In the genomic region with DNA sequence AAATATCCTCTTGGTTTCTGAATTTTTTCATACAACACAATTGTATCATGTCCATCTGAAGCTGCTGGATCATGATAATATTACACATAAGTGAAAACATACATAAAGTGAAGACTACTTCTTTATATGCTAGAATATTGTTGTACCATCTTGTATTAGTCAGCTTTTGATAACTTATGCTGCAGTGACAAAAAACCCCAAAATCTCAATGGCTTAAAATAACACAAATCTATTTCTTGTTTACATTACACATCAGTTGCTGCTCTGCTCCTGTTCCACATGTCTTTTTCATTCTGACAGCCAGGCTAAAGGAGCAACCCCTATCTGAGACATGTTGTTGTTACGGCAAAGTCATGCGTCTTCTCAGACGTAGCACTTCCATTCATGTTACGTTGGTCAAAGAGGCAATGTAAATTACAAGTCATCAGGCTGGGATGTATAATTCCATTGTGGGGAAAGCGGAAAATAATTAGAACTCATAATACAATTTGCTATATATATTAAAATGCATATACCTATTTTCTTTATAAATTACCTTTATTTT, we compare ENCODE assay signal across 15 cellular contexts. TPM values are rescaled to one million over a fixed set of nuclear protein-coding genes. Genes with fewer than 3 reads are reported as not detected.
A peak's percentile ranks its signal among the peaks of the same experiment; 100 is the strongest.
DNase-seq lines count a peak whose midpoint lies in the region; ATAC-seq and TF ChIP-seq lines count a peak whose summit lies in the region.
"Had no signal": no experiment of that assay in that cellular context is flagged by ENCODE, and none has a peak within 500 bp of the region (broad histone marks: within the 10 kb centered on the region; RNA-seq: fewer than 3 reads in every experiment).

No MANE protein-coding gene starts in this region.

- H2AK5ac ChIP-seq in IMR-90 (ENCODE audit: low read depth, low read length) = peak overlapping the region; percentile 8; the same call in 1 of the 2 replicates

- no peak for DNase-seq in activated naive CD4-positive, alpha-beta T cell treated with anti-CD3 and anti-CD28 coated beads for 36 hours
- DNase-seq in IMR-90 (no peak), endodermal cell (peak; percentile 13), mesenteric fat pad (ENCODE audit: low spot score) (no peak)
- peak; percentile 12 for DNase-seq in stimulated activated CD8-positive, alpha-beta memory T cell treated with anti-CD3 and anti-CD28 coated beads, Interleukin-4, amount 100 ng/mL, for 48 hours
- no peak for DNase-seq in activated effector memory CD4-positive, alpha-beta T cell treated with Interleukin-2 at 50 U/mL for 16 hours
- DNase-seq: BE2C; Caco-2; CD8-positive, alpha-beta memory T cell; DMS53; HCEC 1CT; HFFc6 had no signal

- H3K4me1 ChIP-seq in IMR-90 (ENCODE audit: control insufficient read depth, insufficient read depth, low read length) (peaks cover 2% of the 10 kb centered on the region; the same call in 1 of the 2 replicates), endodermal cell (ENCODE audit: control insufficient read depth, insufficient read depth, low read length) (no peaks in the 10 kb centered on the region)
- H3K4me1 ChIP-seq: BE2C had no signal

- dilution Hi-C loops in IMR-90 (cut with HindIII; ENCODE audit: low sequenced_read_pairs, unreplicated experiment) = no loop called here

- H3K56ac ChIP-seq in IMR-90 (ENCODE audit: extremely low read depth, insufficient read depth, low read length) = no peak overlapping the region

- peak overlapping the region; percentile 23 for H2BK120ac ChIP-seq in IMR-90 (ENCODE audit: low read depth, low read length)

- 0 out of 2 replicates have a peak overlapping the region, but pooled peaks have one; percentile 4 for H3K23ac ChIP-seq in IMR-90 (ENCODE audit: low read depth, low read length)

- ATAC-seq in IMR-90 (ENCODE audit: low read depth) (no peak), HG03097 (IDR thresholded peaks at IDR 0.05; ENCODE audit: low FRiP score, unreplicated experiment) (no peak)
- ATAC-seq: A549 had no signal

- peaks cover 9% of the 10 kb centered on the region for H3K36me3 Mint-ChIP-seq in activated naive CD4-positive, alpha-beta T cell treated with anti-CD3 and anti-CD28 coated beads, Interleukin-2, amount 50 U/mL, for 24 hours
- peaks cover 25% of the 10 kb centered on the region for H3K36me3 Mint-ChIP-seq in activated naive CD4-positive, alpha-beta T cell treated with anti-CD3 and anti-CD28 coated beads for 36 hours (ENCODE audit: low read depth)
- peaks cover 29% of the 10 kb centered on the region for H3K36me3 Mint-ChIP-seq in endodermal cell (ENCODE audit: low read depth)

- no peak overlapping the region for H4K8ac ChIP-seq in IMR-90 (ENCODE audit: low read depth in 2 of 2, low read length in 2 of 2)

- H3K27ac ChIP-seq in IMR-90 (ENCODE audit: insufficient read depth, low read length) (no peak overlapping the region), endodermal cell (ENCODE audit: low read depth, low read length) (no peak overlapping the region)
- H3K27ac ChIP-seq: A549 had no signal

- H3K27ac Mint-ChIP-seq in activated naive CD4-positive, alpha-beta T cell treated with anti-CD3 and anti-CD28 coated beads, Interleukin-2, amount 50 U/mL, for 24 hours = peak overlapping the region; percentile 38
- H3K27ac Mint-ChIP-seq in activated naive CD4-positive, alpha-beta T cell treated with anti-CD3 and anti-CD28 coated beads for 36 hours = no peak overlapping the region
- no peak overlapping the region for H3K27ac Mint-ChIP-seq in endodermal cell

- H2BK20ac ChIP-seq in IMR-90 (ENCODE audit: low read depth, low read length) = peak overlapping the region; percentile 21; the same call in 1 of the 2 replicates

- H4K20me1 ChIP-seq in IMR-90 (ENCODE audit: insufficient read depth, low read length) = peaks cover 16% of the 10 kb centered on the region

- H3K27me3 ChIP-seq in IMR-90 (ENCODE audit: control insufficient read depth, insufficient read depth, low read length) (no peaks in the 10 kb centered on the region), endodermal cell (ENCODE audit: control insufficient read depth, insufficient read depth, low read length, poor library complexity, severe bottlenecking) (no peaks in the 10 kb centered on the region)
- H3K27me3 ChIP-seq: BE2C had no signal

- H3K36me3 ChIP-seq in IMR-90 (ENCODE audit: control insufficient read depth, insufficient read depth, low read length) (peaks cover 20% of the 10 kb centered on the region), endodermal cell (ENCODE audit: control insufficient read depth, insufficient read depth, low read length) (peaks cover 6% of the 10 kb centered on the region)
- H3K36me3 ChIP-seq: BE2C had no signal

- no peak overlapping the region for H2AK9ac ChIP-seq in IMR-90 (replicated peaks; ENCODE audit: low read depth, low read length, poor library complexity)

- POLR2A ChIA-PET in IMR-90 (lab: Charles Lee; ENCODE audit: unreplicated experiment) = no interaction called here

- CTCF ChIA-PET in activated naive CD4-positive, alpha-beta T cell treated with anti-CD3 and anti-CD28 coated beads for 36 hours (lab: Charles Lee) = interaction anchor here (0.6 to 1.8 kb wide), 3 partner anchors 9 to 31 kb away, joined by 3 to 6 read pairs (median 4); no protein-coding TSS in a partner anchor
- CTCF ChIA-PET in IMR-90 (lab: Yijun Ruan, JAX) = no interaction called here

- no peaks in the 10 kb centered on the region for H3K27me3 Mint-ChIP-seq in activated naive CD4-positive, alpha-beta T cell treated with anti-CD3 and anti-CD28 coated beads, Interleukin-2, amount 50 U/mL, for 24 hours
- H3K27me3 Mint-ChIP-seq in activated naive CD4-positive, alpha-beta T cell treated with anti-CD3 and anti-CD28 coated beads for 36 hours (ENCODE audit: low read depth) = no peaks in the 10 kb centered on the region
- no peaks in the 10 kb centered on the region for H3K27me3 Mint-ChIP-seq in endodermal cell (ENCODE audit: insufficient read depth)

- in situ Hi-C loops in IMR-90 (cut with MboI; ENCODE audit: low sequenced_read_pairs) = no loop called here

- intact Hi-C loops in activated naive CD4-positive, alpha-beta T cell treated with anti-CD3 and anti-CD28 coated beads for 36 hours (cut with micrococcal nuclease) = no loop called here
- intact Hi-C loops in IMR-90 (cut with micrococcal nuclease) = no loop called here

- no peak overlapping the region for H2AFZ ChIP-seq in IMR-90 (replicated peaks; ENCODE audit: low read length, poor library complexity)

- no peak for TF ChIP-seq POLR2A in IMR-90 (IDR thresholded peaks at IDR 0.05; ENCODE audit: low read depth, low read length)

- H3K9me1 ChIP-seq in IMR-90 (ENCODE audit: insufficient read depth, low read length) = no peaks in the 10 kb centered on the region

- no peak overlapping the region for H3K4me3 Mint-ChIP-seq in activated naive CD4-positive, alpha-beta T cell treated with anti-CD3 and anti-CD28 coated beads, Interleukin-2, amount 50 U/mL, for 24 hours
- H3K4me3 Mint-ChIP-seq in activated naive CD4-positive, alpha-beta T cell treated with anti-CD3 and anti-CD28 coated beads for 36 hours = no peak overlapping the region
- no peak overlapping the region for H3K4me3 Mint-ChIP-seq in endodermal cell
- H3K4me3 Mint-ChIP-seq: CD8-positive, alpha-beta memory T cell had no signal

- no peak overlapping the region for H2BK15ac ChIP-seq in IMR-90 (ENCODE audit: low read depth, low read length)

- no peak overlapping the region for H3K14ac ChIP-seq in IMR-90 (replicated peaks; ENCODE audit: low read depth, low read length)

- no TSS peak for BruUV-seq in IMR-90 (replicated peaks; lab: Mats Ljungman, UMichigan)

- WGBS in IMR-90 (ENCODE audit: extremely low coverage in 2 of 2, insufficient read length in 1 of 2), 2 experiments = no CpG with 5 or more reads among the region's 5 CpGs
- WGBS in endodermal cell (ENCODE audit: insufficient coverage in 1 of 2, insufficient read length in 1 of 2), 2 experiments = 95 to 100% methylated on average over 1 to 4 of the region's 5 CpGs

- H4K5ac ChIP-seq in IMR-90 (ENCODE audit: low read depth, low read length) = no peak overlapping the region

- H3K9me3 ChIP-seq in IMR-90 (ENCODE audit: control insufficient read depth, insufficient read depth, low read length) = no peaks in the 10 kb centered on the region
- H3K9me3 ChIP-seq in endodermal cell (ENCODE audit: control insufficient read depth, low read length) = no peaks in the 10 kb centered on the region
- H3K9me3 ChIP-seq: A549, BE2C, Caco-2 had no signal

- peaks cover 6 to 29% of the 10 kb centered on the region in 2 experiments for H3K79me1 ChIP-seq in IMR-90 (ENCODE audit: low read depth in 1 of 2, low read length in 2 of 2)

- no peak overlapping the region for H4K91ac ChIP-seq in IMR-90 (ENCODE audit: insufficient read depth, low read depth, low read length)

- TF ChIP-seq RAD21 in IMR-90 (IDR thresholded peaks at IDR 0.05; ENCODE audit: low read length) = no peak

- H3K4me3 ChIP-seq in IMR-90 (ENCODE audit: insufficient read depth, low read depth, low read length) = no peak overlapping the region
- H3K4me3 ChIP-seq in endodermal cell (ENCODE audit: low read length) = no peak overlapping the region
- H3K4me3 ChIP-seq: A549 had no signal

- no peak for TF ChIP-seq CTCF in IMR-90 (conservative IDR thresholded peaks at IDR 0.05; ENCODE audit: low read depth, low read length)
- no peak for TF ChIP-seq CTCF in endodermal cell (conservative IDR thresholded peaks at IDR 0.05)

- H3K18ac ChIP-seq in IMR-90 (ENCODE audit: low read depth, low read length) = no peak overlapping the region; the same call in 1 of the 2 replicates

- H3K9me3 Mint-ChIP-seq in activated naive CD4-positive, alpha-beta T cell treated with anti-CD3 and anti-CD28 coated beads, Interleukin-2, amount 50 U/mL, for 24 hours = no peaks in the 10 kb centered on the region
- peaks cover 10% of the 10 kb centered on the region for H3K9me3 Mint-ChIP-seq in activated naive CD4-positive, alpha-beta T cell treated with anti-CD3 and anti-CD28 coated beads for 36 hours
- H3K9me3 Mint-ChIP-seq in endodermal cell = peaks cover 3% of the 10 kb centered on the region

- H3K9ac ChIP-seq in IMR-90 (ENCODE audit: low read depth, low read length) (no peak overlapping the region), endodermal cell (ENCODE audit: extremely low read depth, low read length, poor library complexity, severe bottlenecking) (no peak overlapping the region)

- H3K4me1 Mint-ChIP-seq in activated naive CD4-positive, alpha-beta T cell treated with anti-CD3 and anti-CD28 coated beads, Interleukin-2, amount 50 U/mL, for 24 hours = peaks cover 49% of the 10 kb centered on the region
- peaks cover 35% of the 10 kb centered on the region for H3K4me1 Mint-ChIP-seq in activated naive CD4-positive, alpha-beta T cell treated with anti-CD3 and anti-CD28 coated beads for 36 hours (ENCODE audit: low read depth)
- H3K4me1 Mint-ChIP-seq in endodermal cell = peaks cover 11% of the 10 kb centered on the region

- H2BK5ac ChIP-seq in IMR-90 (ENCODE audit: low read depth, low read length, poor library complexity, severe bottlenecking) = peak overlapping the region; percentile 1

- peak overlapping the region; percentile 2; the same call in 1 of the 2 replicates for H3K4ac ChIP-seq in IMR-90 (ENCODE audit: low read depth, low read length)

- H3K4me2 ChIP-seq in IMR-90 (ENCODE audit: low read depth, low read length) = no peak overlapping the region
- H3K4me2 ChIP-seq: A549 had no signal

RNA-seq across cellular contexts. Expression of a gene that starts 5.8 kb away (rescaled TPM):
- 1,000 to 10,000 TPM; 1,772 to 1,864 TPM for total RNA-seq in activated naive CD4-positive, alpha-beta T cell treated with anti-CD3 and anti-CD28 coated beads for 36 hours
- total RNA-seq in IMR-90 (2012; rRNA removed) (842 and 3,620 TPM in 2 replicates), endodermal cell (1,000 to 10,000 TPM; 2,719 to 2,976 TPM), mesenteric fat pad (1,485 TPM)
- 5,527 and 7,531 TPM in 2 replicates for polyA plus RNA-seq in IMR-90 (2012; rRNA removed)
- polyA plus RNA-seq in IMR-90 (2012; cell fraction: cytosol; rRNA removed) = 7,585 and 16,787 TPM in 2 replicates
- polyA plus RNA-seq in IMR-90 (2012; cell fraction: nucleus; rRNA removed; ENCODE audit: low replicate concordance) = 1,357 and 2,658 TPM in 2 replicates
- polyA plus RNA-seq in endodermal cell (2013, experiment 1 of 2) = 2,581 TPM
- 2,852 TPM for polyA plus RNA-seq in endodermal cell (2013, experiment 2 of 2)

RNA-seq across cellular contexts. Expression of a gene that starts 30.3 kb away (rescaled TPM):
- total RNA-seq in activated naive CD4-positive, alpha-beta T cell treated with anti-CD3 and anti-CD28 coated beads for 36 hours = 10 to 100 TPM; 40.4 to 41.7 TPM
- total RNA-seq in IMR-90 (2012; rRNA removed) = 19.7 and 20.3 TPM in 2 replicates
- 15.3 and 17.6 TPM in 2 replicates for polyA plus RNA-seq in IMR-90 (2012; rRNA removed)
- polyA plus RNA-seq in IMR-90 (2012; cell fraction: cytosol; rRNA removed) = 8.1 and 12.6 TPM in 2 replicates
- polyA plus RNA-seq in IMR-90 (2012; cell fraction: nucleus; rRNA removed; ENCODE audit: low replicate concordance) = 7.4 and 9.4 TPM in 2 replicates
- total RNA-seq in endodermal cell = 1 to 10 TPM; 4.8 to 7.7 TPM
- 2.1 TPM for polyA plus RNA-seq in endodermal cell (2013, experiment 1 of 2)
- 2.0 TPM for polyA plus RNA-seq in endodermal cell (2013, experiment 2 of 2)
- 6.3 TPM for total RNA-seq in mesenteric fat pad

RNA-seq across cellular contexts. Expression of a gene that starts 59.8 kb away (rescaled TPM):
- total RNA-seq in activated naive CD4-positive, alpha-beta T cell treated with anti-CD3 and anti-CD28 coated beads for 36 hours = 100 to 1,000 TPM; 105 to 109 TPM
- total RNA-seq in IMR-90 (2012; rRNA removed) = 108 and 118 TPM in 2 replicates
- polyA plus RNA-seq in IMR-90 (2012; rRNA removed) = 49.6 and 49.9 TPM in 2 replicates
- polyA plus RNA-seq in IMR-90 (2012; cell fraction: cytosol; rRNA removed) = 7.8 and 8.4 TPM in 2 replicates
- polyA plus RNA-seq in IMR-90 (2012; cell fraction: nucleus; rRNA removed; ENCODE audit: low replicate concordance) = 5.9 and 39.0 TPM in 2 replicates
- 10 to 100 TPM; 71.8 to 86.8 TPM for total RNA-seq in endodermal cell
- polyA plus RNA-seq in endodermal cell (2013, experiment 1 of 2) = 77.4 TPM
- polyA plus RNA-seq in endodermal cell (2013, experiment 2 of 2) = 68.3 TPM
- total RNA-seq in mesenteric fat pad = 79.7 TPM

Comparison
In these comparisons a context has a peak if more than half of its experiments do, and no peak if none do; other contexts are left out.
1. DNase-seq: peak in endodermal cell (single experiment) and stimulated activated CD8-positive, alpha-beta memory T cell treated with anti-CD3 and anti-CD28 coated beads, Interleukin-4, amount 100 ng/mL, for 48 hours (single experiment); none in activated naive CD4-positive, alpha-beta T cell treated with anti-CD3 and anti-CD28 coated beads for 36 hours (single experiment), IMR-90 (single experiment), mesenteric fat pad (single experiment) and activated effector memory CD4-positive, alpha-beta T cell treated with Interleukin-2 at 50 U/mL for 16 hours (single experiment).